In the genomic region with DNA sequence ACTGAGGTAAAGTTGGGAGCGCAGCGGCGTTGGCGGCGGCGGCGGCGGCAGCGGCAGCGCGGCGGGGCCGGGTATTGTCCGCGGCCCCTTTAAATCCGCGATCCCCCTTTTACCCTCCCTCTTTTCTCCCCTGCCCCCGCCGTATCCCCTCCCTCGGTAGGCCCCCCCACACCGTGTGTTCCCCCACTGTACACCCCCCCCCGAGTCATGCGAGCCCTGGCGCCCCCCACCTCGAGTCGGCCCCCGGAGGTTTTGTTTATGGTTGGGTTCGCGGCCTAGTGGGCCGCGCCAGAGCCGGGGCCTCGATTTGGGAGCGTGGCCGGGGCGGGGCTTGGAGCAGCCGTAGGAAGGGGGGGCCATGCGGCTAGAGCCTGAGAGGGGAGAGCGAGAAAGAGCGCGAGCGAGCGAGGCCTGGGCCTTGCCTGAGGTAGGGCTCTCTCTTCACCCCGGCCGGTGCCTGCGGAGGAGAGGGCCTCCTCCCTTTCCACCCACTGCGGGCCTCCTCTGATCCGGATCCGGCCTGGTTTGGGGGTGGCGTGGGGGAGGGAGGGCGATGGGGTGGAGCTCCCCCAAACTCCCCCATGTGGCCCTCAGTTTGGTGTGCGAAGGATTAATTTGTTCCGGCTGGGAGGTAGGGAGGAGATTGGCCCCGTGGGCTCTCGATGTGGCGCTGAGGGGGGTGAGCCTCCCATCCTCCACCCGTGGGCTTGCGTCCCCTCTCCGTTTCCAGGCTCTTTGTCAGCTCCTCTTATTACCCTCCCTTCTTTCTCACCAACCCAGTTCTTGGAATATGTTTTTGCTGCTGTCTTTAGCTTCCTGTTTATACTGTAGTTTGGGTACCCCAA, we compare ENCODE assay signal across 1 cellular context.
TF ChIP-seq lines count a peak whose summit lies in the region.

No MANE protein-coding gene starts in this region.

TF ChIP-seq in K562, 482 proteins besides CTCF, POLR2A, EP300 and RAD21 (continued from another document):
- TF ChIP-seq, protein P1, sequence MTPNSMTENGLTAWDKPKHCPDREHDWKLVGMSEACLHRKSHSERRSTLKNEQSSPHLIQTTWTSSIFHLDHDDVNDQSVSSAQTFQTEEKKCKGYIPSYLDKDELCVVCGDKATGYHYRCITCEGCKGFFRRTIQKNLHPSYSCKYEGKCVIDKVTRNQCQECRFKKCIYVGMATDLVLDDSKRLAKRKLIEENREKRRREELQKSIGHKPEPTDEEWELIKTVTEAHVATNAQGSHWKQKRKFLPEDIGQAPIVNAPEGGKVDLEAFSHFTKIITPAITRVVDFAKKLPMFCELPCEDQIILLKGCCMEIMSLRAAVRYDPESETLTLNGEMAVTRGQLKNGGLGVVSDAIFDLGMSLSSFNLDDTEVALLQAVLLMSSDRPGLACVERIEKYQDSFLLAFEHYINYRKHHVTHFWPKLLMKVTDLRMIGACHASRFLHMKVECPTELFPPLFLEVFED (CRISPR knock-in tag; conservative IDR thresholded peaks at IDR 0.05), result 0 out of 2 replicates have a peak, but pooled peaks have one; percentile 58
- TF ChIP-seq E2F4 (CRISPR knock-in tag; IDR thresholded peaks at IDR 0.05; ENCODE audit: low read depth) (0 out of 2 replicates have a peak, but pooled peaks have one; percentile 18), ZBTB12 (CRISPR knock-in tag; IDR thresholded peaks at IDR 0.05) (no peak), LARP7 (IDR thresholded peaks at IDR 0.05) (no peak), ZBTB1 (CRISPR knock-in tag; IDR thresholded peaks at IDR 0.05; ENCODE audit: borderline replicate concordance, low read depth) (0 out of 2 replicates have a peak, but pooled peaks have one; percentile 46), ZNF175 (CRISPR knock-in tag; IDR thresholded peaks at IDR 0.05; ENCODE audit: low read depth) (0 out of 2 replicates have a peak, but pooled peaks have one; percentile 13), ZNF282 (CRISPR knock-in tag; IDR thresholded peaks at IDR 0.05) (no peak), NR3C1 (CRISPR knock-in tag; IDR thresholded peaks at IDR 0.05) (peak; percentile 82), MEF2A (IDR thresholded peaks at IDR 0.05; ENCODE audit: control insufficient read depth, low read depth, low read length) (no peak), TAF1 (IDR thresholded peaks at IDR 0.05; ENCODE audit: control insufficient read depth, extremely low read depth, insufficient read depth, low read length, severe bottlenecking) (peak; percentile 52), RBFOX2 (IDR thresholded peaks at IDR 0.05; ENCODE audit: low read depth, low read length) (peak; percentile 88), PREB (CRISPR knock-in tag; IDR thresholded peaks at IDR 0.05) (no peak), PRPF4 (IDR thresholded peaks at IDR 0.05; ENCODE audit: insufficient read depth, low read depth, low read length, poor library complexity, severe bottlenecking) (peak; percentile 84), FOXP1 (CRISPR knock-in tag; IDR thresholded peaks at IDR 0.05) (peak; percentile 47; the same call in 1 of the 2 replicates), RFX5 (IDR thresholded peaks at IDR 0.05; ENCODE audit: low read depth, low read length) (no peak), FOSL1 (tag; conservative IDR thresholded peaks at IDR 0.05) (0 out of 2 replicates have a peak, but pooled peaks have one; percentile 0)
- TF ChIP-seq, protein P2, sequence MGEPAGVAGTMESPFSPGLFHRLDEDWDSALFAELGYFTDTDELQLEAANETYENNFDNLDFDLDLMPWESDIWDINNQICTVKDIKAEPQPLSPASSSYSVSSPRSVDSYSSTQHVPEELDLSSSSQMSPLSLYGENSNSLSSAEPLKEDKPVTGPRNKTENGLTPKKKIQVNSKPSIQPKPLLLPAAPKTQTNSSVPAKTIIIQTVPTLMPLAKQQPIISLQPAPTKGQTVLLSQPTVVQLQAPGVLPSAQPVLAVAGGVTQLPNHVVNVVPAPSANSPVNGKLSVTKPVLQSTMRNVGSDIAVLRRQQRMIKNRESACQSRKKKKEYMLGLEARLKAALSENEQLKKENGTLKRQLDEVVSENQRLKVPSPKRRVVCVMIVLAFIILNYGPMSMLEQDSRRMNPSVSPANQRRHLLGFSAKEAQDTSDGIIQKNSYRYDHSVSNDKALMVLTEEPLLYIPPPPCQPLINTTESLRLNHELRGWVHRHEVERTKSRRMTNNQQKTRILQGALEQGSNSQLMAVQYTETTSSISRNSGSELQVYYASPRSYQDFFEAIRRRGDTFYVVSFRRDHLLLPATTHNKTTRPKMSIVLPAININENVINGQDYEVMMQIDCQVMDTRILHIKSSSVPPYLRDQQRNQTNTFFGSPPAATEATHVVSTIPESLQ (CRISPR knock-in tag; IDR thresholded peaks at IDR 0.05), result peak; percentile 60; the same call in 1 of the 2 replicates
- TF ChIP-seq, protein P3, sequence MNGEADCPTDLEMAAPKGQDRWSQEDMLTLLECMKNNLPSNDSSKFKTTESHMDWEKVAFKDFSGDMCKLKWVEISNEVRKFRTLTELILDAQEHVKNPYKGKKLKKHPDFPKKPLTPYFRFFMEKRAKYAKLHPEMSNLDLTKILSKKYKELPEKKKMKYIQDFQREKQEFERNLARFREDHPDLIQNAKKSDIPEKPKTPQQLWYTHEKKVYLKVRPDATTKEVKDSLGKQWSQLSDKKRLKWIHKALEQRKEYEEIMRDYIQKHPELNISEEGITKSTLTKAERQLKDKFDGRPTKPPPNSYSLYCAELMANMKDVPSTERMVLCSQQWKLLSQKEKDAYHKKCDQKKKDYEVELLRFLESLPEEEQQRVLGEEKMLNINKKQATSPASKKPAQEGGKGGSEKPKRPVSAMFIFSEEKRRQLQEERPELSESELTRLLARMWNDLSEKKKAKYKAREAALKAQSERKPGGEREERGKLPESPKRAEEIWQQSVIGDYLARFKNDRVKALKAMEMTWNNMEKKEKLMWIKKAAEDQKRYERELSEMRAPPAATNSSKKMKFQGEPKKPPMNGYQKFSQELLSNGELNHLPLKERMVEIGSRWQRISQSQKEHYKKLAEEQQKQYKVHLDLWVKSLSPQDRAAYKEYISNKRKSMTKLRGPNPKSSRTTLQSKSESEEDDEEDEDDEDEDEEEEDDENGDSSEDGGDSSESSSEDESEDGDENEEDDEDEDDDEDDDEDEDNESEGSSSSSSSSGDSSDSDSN (IDR thresholded peaks at IDR 0.05; ENCODE audit: borderline replicate concordance in 1 of 2, low read depth in 2 of 2, low read length in 2 of 2), result peak; percentile 99 to 100
- TF ChIP-seq, protein P4, sequence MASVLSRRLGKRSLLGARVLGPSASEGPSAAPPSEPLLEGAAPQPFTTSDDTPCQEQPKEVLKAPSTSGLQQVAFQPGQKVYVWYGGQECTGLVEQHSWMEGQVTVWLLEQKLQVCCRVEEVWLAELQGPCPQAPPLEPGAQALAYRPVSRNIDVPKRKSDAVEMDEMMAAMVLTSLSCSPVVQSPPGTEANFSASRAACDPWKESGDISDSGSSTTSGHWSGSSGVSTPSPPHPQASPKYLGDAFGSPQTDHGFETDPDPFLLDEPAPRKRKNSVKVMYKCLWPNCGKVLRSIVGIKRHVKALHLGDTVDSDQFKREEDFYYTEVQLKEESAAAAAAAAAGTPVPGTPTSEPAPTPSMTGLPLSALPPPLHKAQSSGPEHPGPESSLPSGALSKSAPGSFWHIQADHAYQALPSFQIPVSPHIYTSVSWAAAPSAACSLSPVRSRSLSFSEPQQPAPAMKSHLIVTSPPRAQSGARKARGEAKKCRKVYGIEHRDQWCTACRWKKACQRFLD (CRISPR knock-in tag; IDR thresholded peaks at IDR 0.05), result peak; percentile 79
TF ChIP-seq in K562: peak in this region for 83.
